In the genomic region with DNA sequence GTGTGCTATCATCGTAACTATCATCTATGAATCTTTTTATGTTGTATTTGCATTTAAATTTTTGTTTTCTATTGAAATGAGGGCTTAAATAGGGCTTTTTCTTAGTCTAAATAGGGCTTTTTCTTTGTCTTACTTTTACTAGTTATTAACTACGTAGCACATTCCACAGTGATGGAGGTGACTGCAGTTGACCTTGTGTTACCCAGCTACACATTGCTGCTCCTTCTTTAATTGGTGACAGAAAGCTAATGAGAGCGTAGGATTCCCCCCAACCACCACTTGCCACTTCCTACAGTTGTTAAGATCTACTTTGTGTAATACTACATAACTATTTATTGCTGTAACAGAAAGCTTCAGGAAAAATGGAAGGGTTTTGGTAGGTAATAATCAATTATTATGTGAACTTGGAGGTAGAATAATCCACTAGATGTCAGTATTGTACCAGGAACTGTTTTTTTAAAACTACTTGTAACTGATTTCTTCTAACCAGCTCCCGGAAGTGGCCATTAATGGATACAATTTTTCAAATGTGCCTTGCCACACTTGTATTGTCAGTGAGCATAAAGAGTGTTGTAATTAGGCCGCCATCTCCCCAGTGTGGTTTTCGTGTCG, we compare ENCODE assay signal across 9 cellular contexts. TPM values are rescaled to one million over a fixed set of nuclear protein-coding genes. Genes with fewer than 3 reads are reported as not detected.
DNase-seq lines count a peak whose midpoint lies in the region; ATAC-seq and TF ChIP-seq lines count a peak whose summit lies in the region.
"Had no signal": no experiment of that assay in that cellular context is flagged by ENCODE, and none has a peak within 500 bp of the region (broad histone marks: within the 10 kb centered on the region; RNA-seq: fewer than 3 reads in every experiment).

No MANE protein-coding gene starts in this region.

- no peaks in the 10 kb centered on the region for H3K27me3 ChIP-seq in lower lobe of right lung (ENCODE audit: low read depth)

- 0 out of 2 replicates have a peak, but pooled peaks have one; percentile 11 for TF ChIP-seq CTCF in HEK293 (tag by site-specific recombination; IDR thresholded peaks at IDR 0.05)
- peak; percentile 41 for TF ChIP-seq CTCF in lower lobe of right lung (IDR thresholded peaks at IDR 0.05)

- intact Hi-C loops in lower lobe of right lung (cut with DNase I), result no loop called here

- H3K27ac ChIP-seq in HEK293 (ENCODE audit: extremely low read depth, low read depth, low read length), result no peak overlapping the region
- no peak overlapping the region for H3K27ac ChIP-seq in lower lobe of right lung

- peak; percentile 67 for DNase-seq in EH (ENCODE audit: low read depth)
- DNase-seq in NCI-H2196 (lab: John Stamatoyannopoulos, UW; ENCODE audit: unreplicated experiment), result peak; percentile 48
- DNase-seq in T47D (ENCODE audit: low read depth in 1 of 2, low spot score in 1 of 2), result peak; percentile 15 to 61
- no peak for DNase-seq in lower lobe of right lung
- DNase-seq in NK-92 treated with Interleukin-12 subunit alpha and Interleukin-12 subunit beta, amount 100 ng/mL, for 24 hours (lab: John Stamatoyannopoulos, UW), result no peak
- DNase-seq in stimulated activated CD4-positive, alpha-beta T cell treated with anti-CD3 and anti-CD28 coated beads, Interleukin-4, amount 100 ng/mL, for 24 hours, result no peak

- POLR2A ChIA-PET in HEK293 (lab: Yijun Ruan, JAX), result interaction anchor here (1.0 kb wide), 1 partner anchor 18 kb away, joined by 8 read pairs; the partner anchor contains the start of genes FASTKD3 and MTRR

- H3K4me3 ChIP-seq in HEK293 (ENCODE audit: low read depth, low read length) (no peak overlapping the region), lower lobe of right lung (no peak overlapping the region)

- H3K36me3 ChIP-seq in HEK293 (ENCODE audit: control insufficient read depth in 2 of 2, insufficient read depth in 1 of 2, low read length in 2 of 2), result peaks cover 59 to 85% of the 10 kb centered on the region in 2 experiments
- H3K36me3 ChIP-seq in lower lobe of right lung, result peaks cover 95% of the 10 kb centered on the region

- no peaks in the 10 kb centered on the region for H3K9me3 ChIP-seq in HEK293 (ENCODE audit: control insufficient read depth, insufficient read depth, low read depth, low read length)
- no peaks in the 10 kb centered on the region for H3K9me3 ChIP-seq in lower lobe of right lung

- CTCF ChIA-PET in HEK293 (lab: Yijun Ruan, JAX), result interaction anchor here (0.6 to 3.2 kb wide), 21 partner anchors 9 to 1665 kb away, joined by 3 to 32 read pairs (median 3); no protein-coding TSS in a partner anchor

- in situ Hi-C loops in T47D (cut with HindIII; ENCODE audit: low pct_unique_long_range_greater_than_20kb, low sequenced_read_pairs), result no loop called here

- H3K4me1 ChIP-seq in HEK293 (ENCODE audit: control insufficient read depth, insufficient read depth, low read length), result no peaks in the 10 kb centered on the region
- H3K4me1 ChIP-seq in lower lobe of right lung, result peaks cover 31% of the 10 kb centered on the region

- ATAC-seq in lower lobe of right lung, result peak in 1 of 2 donors; percentile 17
- no peak for ATAC-seq in GM21515 (IDR thresholded peaks at IDR 0.05; ENCODE audit: unreplicated experiment)

TF ChIP-seq in HEK293, 187 proteins besides CTCF, POLR2A, EP300 and RAD21:
- 0 out of 2 replicates have a peak, but pooled peaks have one; percentile 40 for TF ChIP-seq ZNF660 (tag by site-specific recombination; IDR thresholded peaks at IDR 0.05)
- TF ChIP-seq ZNF16 (tag by site-specific recombination; IDR thresholded peaks at IDR 0.05; ENCODE audit: low read depth), result no peak
- TF ChIP-seq, protein P1, sequence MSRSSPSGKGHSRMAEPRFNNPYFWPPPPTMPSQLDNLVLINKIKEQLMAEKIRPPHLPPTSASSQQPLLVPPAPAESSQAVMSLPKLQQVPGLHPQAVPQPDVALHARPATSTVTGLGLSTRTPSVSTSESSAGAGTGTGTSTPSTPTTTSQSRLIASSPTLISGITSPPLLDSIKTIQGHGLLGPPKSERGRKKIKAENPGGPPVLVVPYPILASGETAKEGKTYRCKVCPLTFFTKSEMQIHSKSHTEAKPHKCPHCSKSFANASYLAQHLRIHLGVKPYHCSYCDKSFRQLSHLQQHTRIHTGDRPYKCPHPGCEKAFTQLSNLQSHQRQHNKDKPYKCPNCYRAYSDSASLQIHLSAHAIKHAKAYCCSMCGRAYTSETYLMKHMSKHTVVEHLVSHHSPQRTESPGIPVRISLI (tag by site-specific recombination; IDR thresholded peaks at IDR 0.05), result peak; percentile 39; the same call in 1 of the 2 replicates
- TF ChIP-seq ZNF654 (tag by site-specific recombination; IDR thresholded peaks at IDR 0.05; ENCODE audit: low read depth), result peak; percentile 82

RNA-seq across cellular contexts. Expression of gene MTRR, which starts 18.0 kb away (rescaled TPM):
- total RNA-seq in lower lobe of right lung, result 92.9 TPM

RNA-seq across cellular contexts. Expression of gene FASTKD3, which starts 18.1 kb away (rescaled TPM):
- total RNA-seq in lower lobe of right lung, result 9.4 TPM

RNA-seq across cellular contexts. Expression of gene CFAP90, which starts 36.0 kb away (rescaled TPM):
- total RNA-seq in lower lobe of right lung, result 10.7 TPM
- total RNA-seq: T-helper 1 cell treated with Interleukin-12 subunit alpha and Interleukin-12 subunit beta and Interleukin-4 antibody, amounts not matched to agents 30 ng/mL and 1 ng/mL, for 36 hours had no signal

Comparison
In these comparisons a context has a peak if more than half of its experiments do, and no peak if none do; other contexts are left out.
1. DNase-seq: peak in EH (single experiment), NCI-H2196 (single experiment) and T47D (2 of 2); none in lower lobe of right lung (single experiment), NK-92 treated with Interleukin-12 subunit alpha and Interleukin-12 subunit beta, amount 100 ng/mL, for 24 hours (single experiment) and stimulated activated CD4-positive, alpha-beta T cell treated with anti-CD3 and anti-CD28 coated beads, Interleukin-4, amount 100 ng/mL, for 24 hours (single experiment).